17 cellular contexts compared by ENCODE assay signal in the genomic region with DNA sequence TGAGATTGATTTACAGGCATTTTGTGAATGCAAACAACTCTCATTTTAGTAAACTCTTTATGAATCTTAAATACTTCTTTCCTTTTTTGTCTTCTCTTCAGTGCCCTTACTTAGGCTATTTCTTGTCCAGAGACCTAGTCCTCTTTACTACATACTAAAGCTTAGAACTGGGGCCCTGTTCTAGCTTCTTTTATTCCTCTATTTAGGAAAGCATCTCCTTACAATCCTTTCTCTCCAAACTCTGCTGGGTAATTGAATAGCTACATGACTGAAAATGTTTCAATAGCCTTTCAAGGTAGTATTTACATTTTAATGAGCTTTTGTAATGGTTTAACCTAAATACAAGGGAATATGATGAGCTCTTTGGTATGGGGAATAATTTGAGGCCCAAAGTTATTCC.
"Had no signal": no experiment of that assay in that cellular context is flagged by ENCODE, and none has a peak within 500 bp of the region (broad histone marks: within the 10 kb centered on the region; RNA-seq: fewer than 3 reads in every experiment).

No MANE protein-coding gene starts in this region.

- H3K9me3 ChIP-seq: esophagus muscularis mucosa, gastroesophageal sphincter, prostate gland, right lobe of liver, tibial artery, upper lobe of left lung, uterus had no signal

- H3K36me3 Mint-ChIP-seq: naive thymus-derived CD4-positive, alpha-beta T cell; stimulated activated memory B cell treated with anti-CD40 and anti-IgM and Interleukin-4, amounts not matched to agents 10 μg/mL and 1 μg/mL and 100 μg/mL, for 72 hours had no signal

- H3K27ac ChIP-seq: epithelial cell of prostate, esophagus muscularis mucosa, gastroesophageal sphincter, parathyroid adenoma, prostate gland, right lobe of liver, tibial artery, upper lobe of left lung, uterus had no signal

- H3K4me1 Mint-ChIP-seq: naive thymus-derived CD4-positive, alpha-beta T cell; stimulated activated memory B cell treated with anti-CD40 and anti-IgM and Interleukin-4, amounts not matched to agents 10 μg/mL and 1 μg/mL and 100 μg/mL, for 72 hours had no signal

- H3K9ac ChIP-seq: parathyroid adenoma had no signal

- ATAC-seq: gastroesophageal sphincter; left colon; naive thymus-derived CD4-positive, alpha-beta T cell; right lobe of liver; stimulated activated memory B cell treated with anti-CD40 and anti-IgM and Interleukin-4, amounts not matched to agents 10 μg/mL and 1 μg/mL and 100 μg/mL, for 72 hours had no signal

- H3K27ac Mint-ChIP-seq: naive thymus-derived CD4-positive, alpha-beta T cell; stimulated activated memory B cell treated with anti-CD40 and anti-IgM and Interleukin-4, amounts not matched to agents 10 μg/mL and 1 μg/mL and 100 μg/mL, for 72 hours; stimulated activated naive CD8-positive, alpha-beta T cell treated with anti-CD3 and anti-CD28 coated beads, Interleukin-15, Interleukin-2, amounts not matched to agents 100 ng/mL and 50 ng/mL, for 24 hours had no signal

- H3K27me3 ChIP-seq: esophagus muscularis mucosa, gastroesophageal sphincter, right lobe of liver, tibial artery, upper lobe of left lung, uterus had no signal

- H3K4me3 ChIP-seq: esophagus muscularis mucosa, gastroesophageal sphincter, prostate gland, right lobe of liver, tibial artery, upper lobe of left lung, uterus had no signal

- H3K4me3 Mint-ChIP-seq: naive thymus-derived CD4-positive, alpha-beta T cell; stimulated activated memory B cell treated with anti-CD40 and anti-IgM and Interleukin-4, amounts not matched to agents 10 μg/mL and 1 μg/mL and 100 μg/mL, for 72 hours; stimulated activated naive CD8-positive, alpha-beta T cell treated with anti-CD3 and anti-CD28 coated beads, Interleukin-15, Interleukin-2, amounts not matched to agents 100 ng/mL and 50 ng/mL, for 24 hours had no signal

- H3K36me3 ChIP-seq: esophagus muscularis mucosa, gastroesophageal sphincter, prostate gland, right lobe of liver, tibial artery, upper lobe of left lung, uterus had no signal

- H3K9me3 Mint-ChIP-seq: stimulated activated memory B cell treated with anti-CD40 and anti-IgM and Interleukin-4, amounts not matched to agents 10 μg/mL and 1 μg/mL and 100 μg/mL, for 72 hours; stimulated activated naive CD8-positive, alpha-beta T cell treated with anti-CD3 and anti-CD28 coated beads, Interleukin-15, Interleukin-2, amounts not matched to agents 100 ng/mL and 50 ng/mL, for 24 hours had no signal

- H3K4me1 ChIP-seq: gastroesophageal sphincter, parathyroid adenoma, prostate gland, right lobe of liver, tibial artery, upper lobe of left lung, uterus had no signal

- H3K27me3 Mint-ChIP-seq: naive thymus-derived CD4-positive, alpha-beta T cell; stimulated activated memory B cell treated with anti-CD40 and anti-IgM and Interleukin-4, amounts not matched to agents 10 μg/mL and 1 μg/mL and 100 μg/mL, for 72 hours; stimulated activated naive CD8-positive, alpha-beta T cell treated with anti-CD3 and anti-CD28 coated beads, Interleukin-15, Interleukin-2, amounts not matched to agents 100 ng/mL and 50 ng/mL, for 24 hours had no signal

- DNase-seq: effector memory CD4-positive, alpha-beta T cell; glutamatergic neuron; left colon; mesendoderm; naive thymus-derived CD4-positive, alpha-beta T cell; right lobe of liver; stimulated activated CD4-positive, alpha-beta T cell treated with anti-CD3 and anti-CD28 coated beads, Interleukin-4, amount 100 ng/mL, for 1 hour; tibial artery; upper lobe of left lung; uterus had no signal
